In genomic region chr2:100271210-100271609, GRCh38 we compare ENCODE assay signal across 1 cellular context.
A peak's percentile ranks its signal among the peaks of the same experiment; 100 is the strongest.
TF ChIP-seq lines count a peak whose summit lies in the region.

No MANE protein-coding gene starts in this region.

TF ChIP-seq in HepG2, 621 proteins besides CTCF, POLR2A, EP300 and RAD21:
- peak; percentile 84 for TF ChIP-seq ZNF12 (CRISPR knock-in tag; IDR thresholded peaks at IDR 0.05)
- no peak for TF ChIP-seq ZNF670 (CRISPR knock-in tag; IDR thresholded peaks at IDR 0.05; ENCODE audit: borderline replicate concordance)
- no peak for TF ChIP-seq ZNF451 (CRISPR knock-in tag; IDR thresholded peaks at IDR 0.05)
